In the genomic region with DNA sequence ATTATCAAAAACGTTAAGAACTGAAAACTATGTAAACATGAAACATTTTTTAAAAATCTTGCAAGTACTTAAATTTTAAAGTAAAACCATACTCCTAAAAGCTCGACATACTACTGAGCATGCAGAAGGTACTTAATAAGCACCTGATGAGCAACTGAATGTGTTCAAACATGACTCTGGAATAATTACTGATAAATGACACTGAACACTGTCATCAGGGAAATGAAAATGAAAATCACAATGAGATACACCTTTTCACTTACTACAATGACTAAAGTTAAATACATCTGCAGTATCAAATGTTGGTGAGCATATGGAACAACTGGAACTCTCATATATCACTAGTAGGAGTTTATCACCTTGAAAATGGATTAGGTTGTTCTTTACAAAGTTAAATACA, we compare ENCODE assay signal across 16 cellular contexts.
DNase-seq lines count a peak whose midpoint lies in the region; ATAC-seq, FAIRE-seq and TF ChIP-seq lines count a peak whose summit lies in the region.
"Had no signal": no experiment of that assay in that cellular context is flagged by ENCODE, and none has a peak within 500 bp of the region (broad histone marks: within the 10 kb centered on the region; RNA-seq: fewer than 3 reads in every experiment).

No MANE protein-coding gene starts in this region.

- H3K4me1 Mint-ChIP-seq in stimulated activated effector memory CD8-positive, alpha-beta T cell treated with anti-CD3 and anti-CD28 coated beads, Interleukin-12 subunit alpha, Interleukin-12 subunit beta, amount 100 ng/mL, for 72 hours = peaks cover 14% of the 10 kb centered on the region
- peaks cover 15% of the 10 kb centered on the region for H3K4me1 Mint-ChIP-seq in activated naive CD8-positive, alpha-beta T cell treated with anti-CD3 and anti-CD28 coated beads for 36 hours
- H3K4me1 Mint-ChIP-seq: B cell, H9 had no signal

- peaks cover 100% of the 10 kb centered on the region for H3K36me3 Mint-ChIP-seq in stimulated activated effector memory CD8-positive, alpha-beta T cell treated with anti-CD3 and anti-CD28 coated beads, Interleukin-12 subunit alpha, Interleukin-12 subunit beta, amount 100 ng/mL, for 72 hours
- H3K36me3 Mint-ChIP-seq in activated naive CD8-positive, alpha-beta T cell treated with anti-CD3 and anti-CD28 coated beads for 36 hours = peaks cover 14% of the 10 kb centered on the region

- H3K27me3 Mint-ChIP-seq in activated naive CD8-positive, alpha-beta T cell treated with anti-CD3 and anti-CD28 coated beads for 36 hours = no peaks in the 10 kb centered on the region
- H3K27me3 Mint-ChIP-seq: B cell; CD4-positive, alpha-beta T cell had no signal

- no peak for TF ChIP-seq POLR2A in GM12892 (IDR thresholded peaks at IDR 0.05; ENCODE audit: low read depth, low read length)

- no peak for TF ChIP-seq CTCF in epithelial cell of esophagus (IDR thresholded peaks at IDR 0.05; ENCODE audit: insufficient read depth, low read depth, low read length, missing control alignments)

- FAIRE-seq in GM12892 (lab: Jason Lieb, UNC) = peak; percentile 67
- FAIRE-seq: GM12878 had no signal

- DNase-seq in activated CD4-positive, CD25-positive, alpha-beta regulatory T cell treated with anti-CD3 and anti-CD28 coated beads, Interleukin-2, amount 50 U/mL, for 72 hours = no peak
- DNase-seq in GM12892 (ENCODE audit: insufficient read length) (no peak), epithelial cell of esophagus (ENCODE audit: low read depth) (peak; percentile 72)
- DNase-seq in stimulated activated effector memory CD8-positive, alpha-beta T cell treated with anti-CD3 and anti-CD28 coated beads, Interleukin-12 subunit alpha, Interleukin-12 subunit beta, amount 100 ng/mL, for 72 hours (ENCODE audit: low spot score in 2 of 2) = no peak
- DNase-seq in activated naive CD8-positive, alpha-beta T cell treated with anti-CD3 and anti-CD28 coated beads for 36 hours = no peak
- DNase-seq: ACHN; C1 segment of cervical spinal cord; CD4-positive, alpha-beta T cell; DMS79; GOT3; H9; IMR-90 had no signal

- H3K4me3 ChIP-seq in epithelial cell of esophagus (ENCODE audit: low read length) = no peak overlapping the region
- H3K4me3 ChIP-seq: GM12878 had no signal

- ATAC-seq in activated CD4-positive, CD25-positive, alpha-beta regulatory T cell treated with anti-CD3 and anti-CD28 coated beads, Interleukin-2, amount 50 U/mL, for 24 hours = peak; percentile 55 to 59
- no peak for ATAC-seq in stimulated activated effector memory CD8-positive, alpha-beta T cell treated with anti-CD3 and anti-CD28 coated beads, Interleukin-12 subunit alpha, Interleukin-12 subunit beta, amount 100 ng/mL, for 72 hours
- no peak for ATAC-seq in SK-N-SH treated with all-trans-retinoic acid at 6 μM for 48 hours
- ATAC-seq: GM12878 had no signal

- H3K27ac Mint-ChIP-seq in stimulated activated effector memory CD8-positive, alpha-beta T cell treated with anti-CD3 and anti-CD28 coated beads, Interleukin-12 subunit alpha, Interleukin-12 subunit beta, amount 100 ng/mL, for 72 hours = peak overlapping the region; percentile 21
- H3K27ac Mint-ChIP-seq in activated naive CD8-positive, alpha-beta T cell treated with anti-CD3 and anti-CD28 coated beads for 36 hours = no peak overlapping the region
- H3K27ac Mint-ChIP-seq: B cell; CD4-positive, alpha-beta T cell; H9 had no signal

- H3K9me3 Mint-ChIP-seq in stimulated activated effector memory CD8-positive, alpha-beta T cell treated with anti-CD3 and anti-CD28 coated beads, Interleukin-12 subunit alpha, Interleukin-12 subunit beta, amount 100 ng/mL, for 72 hours = no peaks in the 10 kb centered on the region
- no peaks in the 10 kb centered on the region for H3K9me3 Mint-ChIP-seq in activated naive CD8-positive, alpha-beta T cell treated with anti-CD3 and anti-CD28 coated beads for 36 hours
- H3K9me3 Mint-ChIP-seq: CD4-positive, alpha-beta T cell; H9 had no signal

- no peak overlapping the region for H3K4me3 Mint-ChIP-seq in stimulated activated effector memory CD8-positive, alpha-beta T cell treated with anti-CD3 and anti-CD28 coated beads, Interleukin-12 subunit alpha, Interleukin-12 subunit beta, amount 100 ng/mL, for 72 hours
- no peak overlapping the region for H3K4me3 Mint-ChIP-seq in activated naive CD8-positive, alpha-beta T cell treated with anti-CD3 and anti-CD28 coated beads for 36 hours
- H3K4me3 Mint-ChIP-seq: B cell; CD4-positive, alpha-beta T cell; H9 had no signal

TF ChIP-seq in SK-N-SH treated with all-trans-retinoic acid at 6 μM for 48 hours, 23 proteins besides CTCF, POLR2A, EP300 and RAD21:
- TF ChIP-seq BACH2 (CRISPR knock-in tag; IDR thresholded peaks at IDR 0.05; ENCODE audit: borderline replicate concordance) = no peak

Comparison
In these comparisons a context has a peak if more than half of its experiments do, and no peak if none do; other contexts are left out.
1. ATAC-seq: peak in activated CD4-positive, CD25-positive, alpha-beta regulatory T cell treated with anti-CD3 and anti-CD28 coated beads, Interleukin-2, amount 50 U/mL, for 24 hours (2 of 2); none in stimulated activated effector memory CD8-positive, alpha-beta T cell treated with anti-CD3 and anti-CD28 coated beads, Interleukin-12 subunit alpha, Interleukin-12 subunit beta, amount 100 ng/mL, for 72 hours (single experiment) and SK-N-SH treated with all-trans-retinoic acid at 6 μM for 48 hours (single experiment).